8 cellular contexts compared by ENCODE assay signal in genomic region chr15:63156086-63156707, GRCh38. TPM values are rescaled to one million over a fixed set of nuclear protein-coding genes. Genes with fewer than 3 reads are reported as not detected.
DNase-seq lines count a peak whose midpoint lies in the region; ATAC-seq, FAIRE-seq and TF ChIP-seq lines count a peak whose summit lies in the region.

No MANE protein-coding gene starts in this region.

- peaks cover 34% of the 10 kb centered on the region for H3F3A ChIP-seq in neural progenitor cell (ENCODE audit: low read depth)

- H3K4me1 ChIP-seq in neural progenitor cell: peaks cover 6% of the 10 kb centered on the region

- peaks cover 13% of the 10 kb centered on the region for H3K36me3 ChIP-seq in neural progenitor cell

- peak overlapping the region; percentile 21 for H3K27ac Mint-ChIP-seq in neural progenitor cell

- no peak for ATAC-seq in left lobe of liver

- peaks cover 8% of the 10 kb centered on the region for H3K36me3 Mint-ChIP-seq in neural progenitor cell

- H3K4me2 ChIP-seq in neural progenitor cell: peak overlapping the region; percentile 92

- no peaks in the 10 kb centered on the region for H3K9me3 Mint-ChIP-seq in neural progenitor cell

- peak overlapping the region; percentile 99 for H3K4me3 Mint-ChIP-seq in neural progenitor cell

- no peak overlapping the region for H3K27ac ChIP-seq in neural progenitor cell

- peak overlapping the region; percentile 81 for H2AFZ ChIP-seq in neural progenitor cell (replicated peaks)

- peaks cover 32% of the 10 kb centered on the region for H3K79me2 ChIP-seq in neural progenitor cell (ENCODE audit: low read depth)

- peak overlapping the region; percentile 57 for H3K9ac ChIP-seq in neural progenitor cell

- DNase-seq in GM03348 (ENCODE audit: low spot score): peak; percentile 19
- no peak for DNase-seq in RCC 7860 (ENCODE audit: low spot score)
- no peak for DNase-seq in epithelial cell of esophagus (ENCODE audit: low read depth)
- DNase-seq in neural progenitor cell (ENCODE audit: low spot score): peak; percentile 28
- no peak for DNase-seq in amygdala (lab: John Stamatoyannopoulos, UW)
- no peak for DNase-seq in HuH-7.5 (ENCODE audit: low spot score)
- no peak for DNase-seq in NCI-H748 (lab: John Stamatoyannopoulos, UW; ENCODE audit: unreplicated experiment)
- no peak for DNase-seq in left lobe of liver (ENCODE audit: low spot score)

- FAIRE-seq in RCC 7860 (lab: Jason Lieb, UNC): peak; percentile 65

- H3K27me3 Mint-ChIP-seq in neural progenitor cell (ENCODE audit: insufficient read depth, low read depth): no peaks in the 10 kb centered on the region

- H4K20me1 ChIP-seq in neural progenitor cell (ENCODE audit: low read depth): no peaks in the 10 kb centered on the region

- H3K4me3 ChIP-seq in epithelial cell of esophagus (ENCODE audit: low read length): peak overlapping the region; percentile 81
- peak overlapping the region; percentile 86 for H3K4me3 ChIP-seq in neural progenitor cell

- H3K27me3 ChIP-seq in neural progenitor cell: no peaks in the 10 kb centered on the region

- H3K4me1 Mint-ChIP-seq in neural progenitor cell: peaks cover 19% of the 10 kb centered on the region

- TF ChIP-seq CTCF in epithelial cell of esophagus (IDR thresholded peaks at IDR 0.05; ENCODE audit: insufficient read depth, low read depth, low read length, missing control alignments) (no peak), neural progenitor cell (IDR thresholded peaks at IDR 0.05) (no peak)

- no peaks in the 10 kb centered on the region for H3K9me3 ChIP-seq in neural progenitor cell (ENCODE audit: low read depth)

RNA-seq across cellular contexts. Expression of gene RPS27L, which starts 1.1 kb away (rescaled TPM):
- total RNA-seq in neural progenitor cell (ENCODE audit: low replicate concordance): 57.8 and 111 TPM in 2 replicates
- 54.6 TPM for total RNA-seq in left lobe of liver

RNA-seq across cellular contexts. Expression of gene RAB8B, which starts 33.2 kb away (rescaled TPM):
- total RNA-seq in neural progenitor cell (ENCODE audit: low replicate concordance) (61.3 and 107 TPM in 2 replicates), left lobe of liver (6.8 TPM)

RNA-seq across cellular contexts. Expression of gene LACTB, which starts 34.5 kb away (rescaled TPM):
- total RNA-seq in neural progenitor cell (ENCODE audit: low replicate concordance) (3.6 and 4.4 TPM in 2 replicates), left lobe of liver (18.8 TPM)

Comparison
In these comparisons a context has a peak if more than half of its experiments do, and no peak if none do; other contexts are left out.
1. DNase-seq: peak in GM03348 (single experiment) and neural progenitor cell (single experiment); none in RCC 7860 (single experiment), epithelial cell of esophagus (single experiment), amygdala (0 of 56), HuH-7.5 (single experiment), NCI-H748 (single experiment) and left lobe of liver (single experiment).